Comparison of ENCODE assay signal across 1 cellular context in genomic region chr1:247337250-247337746, GRCh38.
TF ChIP-seq lines count a peak whose summit lies in the region.

No MANE protein-coding gene starts in this region.

TF ChIP-seq in K562, 482 proteins besides CTCF, POLR2A, EP300 and RAD21 (continued from another document and continues in another):
- peak; percentile 48; the same call in 1 of the 2 replicates for TF ChIP-seq NBN (IDR thresholded peaks at IDR 0.05; ENCODE audit: low read depth)
- TF ChIP-seq ZNF76 (CRISPR knock-in tag; IDR thresholded peaks at IDR 0.05; ENCODE audit: borderline replicate concordance), result 0 out of 2 replicates have a peak, but pooled peaks have one; percentile 44
- TF ChIP-seq, protein P1, sequence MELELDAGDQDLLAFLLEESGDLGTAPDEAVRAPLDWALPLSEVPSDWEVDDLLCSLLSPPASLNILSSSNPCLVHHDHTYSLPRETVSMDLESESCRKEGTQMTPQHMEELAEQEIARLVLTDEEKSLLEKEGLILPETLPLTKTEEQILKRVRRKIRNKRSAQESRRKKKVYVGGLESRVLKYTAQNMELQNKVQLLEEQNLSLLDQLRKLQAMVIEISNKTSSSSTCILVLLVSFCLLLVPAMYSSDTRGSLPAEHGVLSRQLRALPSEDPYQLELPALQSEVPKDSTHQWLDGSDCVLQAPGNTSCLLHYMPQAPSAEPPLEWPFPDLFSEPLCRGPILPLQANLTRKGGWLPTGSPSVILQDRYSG (tag; conservative IDR thresholded peaks at IDR 0.05; ENCODE audit: low read depth), result no peak
- TF ChIP-seq POLR2AphosphoS2 (IDR thresholded peaks at IDR 0.05; ENCODE audit: low read length), result peak; percentile 31; the same call in 1 of the 2 replicates
- TF ChIP-seq MCM5 (IDR thresholded peaks at IDR 0.05; ENCODE audit: low read depth), result no peak
- TF ChIP-seq GABPB1 (CRISPR knock-in tag; IDR thresholded peaks at IDR 0.05), result no peak
- TF ChIP-seq LEF1 (IDR thresholded peaks at IDR 0.05), result peak; percentile 56; the same call in 1 of the 2 replicates
- TF ChIP-seq TEAD4 (IDR thresholded peaks at IDR 0.05; ENCODE audit: low read length), result 0 out of 2 replicates have a peak, but pooled peaks have one; percentile 40
- TF ChIP-seq TEAD4 (CRISPR knock-in tag; IDR thresholded peaks at IDR 0.05; ENCODE audit: borderline replicate concordance), result no peak
- TF ChIP-seq GTF2E2 (tag; IDR thresholded peaks at IDR 0.05), result no peak
- peak; percentile 38; the same call in 1 of the 2 replicates for TF ChIP-seq MTA1 (IDR thresholded peaks at IDR 0.05; ENCODE audit: borderline replicate concordance)
- TF ChIP-seq CCNT2 (IDR thresholded peaks at IDR 0.05; ENCODE audit: borderline replicate concordance, extremely low read depth, insufficient read length, low read depth, low read length), result no peak
- TF ChIP-seq TAL1 (IDR thresholded peaks at IDR 0.05), result peak; percentile 30
- TF ChIP-seq, protein P2, sequence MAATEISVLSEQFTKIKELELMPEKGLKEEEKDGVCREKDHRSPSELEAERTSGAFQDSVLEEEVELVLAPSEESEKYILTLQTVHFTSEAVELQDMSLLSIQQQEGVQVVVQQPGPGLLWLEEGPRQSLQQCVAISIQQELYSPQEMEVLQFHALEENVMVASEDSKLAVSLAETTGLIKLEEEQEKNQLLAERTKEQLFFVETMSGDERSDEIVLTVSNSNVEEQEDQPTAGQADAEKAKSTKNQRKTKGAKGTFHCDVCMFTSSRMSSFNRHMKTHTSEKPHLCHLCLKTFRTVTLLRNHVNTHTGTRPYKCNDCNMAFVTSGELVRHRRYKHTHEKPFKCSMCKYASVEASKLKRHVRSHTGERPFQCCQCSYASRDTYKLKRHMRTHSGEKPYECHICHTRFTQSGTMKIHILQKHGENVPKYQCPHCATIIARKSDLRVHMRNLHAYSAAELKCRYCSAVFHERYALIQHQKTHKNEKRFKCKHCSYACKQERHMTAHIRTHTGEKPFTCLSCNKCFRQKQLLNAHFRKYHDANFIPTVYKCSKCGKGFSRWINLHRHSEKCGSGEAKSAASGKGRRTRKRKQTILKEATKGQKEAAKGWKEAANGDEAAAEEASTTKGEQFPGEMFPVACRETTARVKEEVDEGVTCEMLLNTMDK (IDR thresholded peaks at IDR 0.05; ENCODE audit: borderline replicate concordance, insufficient read depth, low read depth, low read length, poor library complexity, severe bottlenecking), result no peak
- TF ChIP-seq TRIM24 (IDR thresholded peaks at IDR 0.05), result peak; percentile 43 to 68; a peak in 2 of 4 replicates
- no peak for TF ChIP-seq ZFPM2 (CRISPR knock-in tag; IDR thresholded peaks at IDR 0.05)
- TF ChIP-seq ELF4 (CRISPR knock-in tag; IDR thresholded peaks at IDR 0.05), result no peak; the same call in 1 of the 2 replicates
- TF ChIP-seq XRCC3 (IDR thresholded peaks at IDR 0.05), result no peak
- peak; percentile 48; the same call in 1 of the 2 replicates for TF ChIP-seq SMARCA4 (IDR thresholded peaks at IDR 0.05)
- TF ChIP-seq ZEB2 (IDR thresholded peaks at IDR 0.05), result peak; percentile 72; the same call in 1 of the 2 replicates
- TF ChIP-seq JUNB (CRISPR knock-in tag; conservative IDR thresholded peaks at IDR 0.05), result no peak
- no peak for TF ChIP-seq ATF1 (CRISPR knock-in tag; IDR thresholded peaks at IDR 0.05)
- peak; percentile 75 for TF ChIP-seq ATF1 (tag; IDR thresholded peaks at IDR 0.05)
- TF ChIP-seq ZNF354B (CRISPR knock-in tag; IDR thresholded peaks at IDR 0.05), result no peak
- TF ChIP-seq HIVEP1 (CRISPR knock-in tag; IDR thresholded peaks at IDR 0.05), result no peak
- no peak for TF ChIP-seq HCFC1 (IDR thresholded peaks at IDR 0.05; ENCODE audit: low read depth, low read length)
- peak; percentile 86 for TF ChIP-seq JUND (IDR thresholded peaks at IDR 0.05; ENCODE audit: borderline replicate concordance, low read depth, low read length)
- peak; percentile 73; the same call in 1 of the 3 replicates for TF ChIP-seq JUND (tag; IDR thresholded peaks at IDR 0.05; ENCODE audit: borderline replicate concordance, low read depth, low read length)
- peak; percentile 80 for TF ChIP-seq ATF7 (IDR thresholded peaks at IDR 0.05)
- TF ChIP-seq PHF21A (IDR thresholded peaks at IDR 0.05; ENCODE audit: borderline replicate concordance, low read depth), result peak; percentile 62; the same call in 1 of the 2 replicates
- TF ChIP-seq KLF10 (CRISPR knock-in tag; IDR thresholded peaks at IDR 0.05), result no peak
- TF ChIP-seq DPF2 (IDR thresholded peaks at IDR 0.05), result peak; percentile 53; the same call in 1 of the 2 replicates
- TF ChIP-seq POLR2B (IDR thresholded peaks at IDR 0.05; ENCODE audit: low read depth, partially characterized antibody), result peak; percentile 44
- no peak for TF ChIP-seq ZNF707 (CRISPR knock-in tag; conservative IDR thresholded peaks at IDR 0.05)
- TF ChIP-seq, protein P3, sequence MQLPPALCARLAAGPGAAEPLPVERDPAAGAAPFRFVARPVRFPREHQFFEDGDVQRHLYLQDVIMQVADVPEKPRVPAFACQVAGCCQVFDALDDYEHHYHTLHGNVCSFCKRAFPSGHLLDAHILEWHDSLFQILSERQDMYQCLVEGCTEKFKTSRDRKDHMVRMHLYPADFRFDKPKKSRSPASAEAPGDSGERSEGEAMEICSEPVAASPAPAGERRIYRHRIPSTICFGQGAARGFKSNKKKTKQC (CRISPR knock-in tag; IDR thresholded peaks at IDR 0.05), result no peak
- TF ChIP-seq HDAC1 (IDR thresholded peaks at IDR 0.05), result peak in 1 of 2 experiments; percentile 84; a peak in 2 of 4 replicates
- no peak for TF ChIP-seq MTA3 (IDR thresholded peaks at IDR 0.05; ENCODE audit: borderline replicate concordance)
- TF ChIP-seq CBFA2T2 (conservative IDR thresholded peaks at IDR 0.05), result peak; percentile 39; the same call in 1 of the 2 replicates
- TF ChIP-seq ZBTB17 (CRISPR knock-in tag; IDR thresholded peaks at IDR 0.05), result no peak
- peak; percentile 66 for TF ChIP-seq ETV1 (tag; conservative IDR thresholded peaks at IDR 0.05; ENCODE audit: low read depth)
- TF ChIP-seq, protein P4, sequence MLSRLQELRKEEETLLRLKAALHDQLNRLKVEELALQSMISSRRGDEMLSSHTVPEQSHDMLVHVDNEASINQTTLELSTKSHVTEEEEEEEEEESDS (CRISPR knock-in tag; IDR thresholded peaks at IDR 0.05), result no peak
- peak; percentile 85 for TF ChIP-seq NFIC (IDR thresholded peaks at IDR 0.05)
- TF ChIP-seq ZNF592 (IDR thresholded peaks at IDR 0.05), result no peak
- TF ChIP-seq, protein P5, sequence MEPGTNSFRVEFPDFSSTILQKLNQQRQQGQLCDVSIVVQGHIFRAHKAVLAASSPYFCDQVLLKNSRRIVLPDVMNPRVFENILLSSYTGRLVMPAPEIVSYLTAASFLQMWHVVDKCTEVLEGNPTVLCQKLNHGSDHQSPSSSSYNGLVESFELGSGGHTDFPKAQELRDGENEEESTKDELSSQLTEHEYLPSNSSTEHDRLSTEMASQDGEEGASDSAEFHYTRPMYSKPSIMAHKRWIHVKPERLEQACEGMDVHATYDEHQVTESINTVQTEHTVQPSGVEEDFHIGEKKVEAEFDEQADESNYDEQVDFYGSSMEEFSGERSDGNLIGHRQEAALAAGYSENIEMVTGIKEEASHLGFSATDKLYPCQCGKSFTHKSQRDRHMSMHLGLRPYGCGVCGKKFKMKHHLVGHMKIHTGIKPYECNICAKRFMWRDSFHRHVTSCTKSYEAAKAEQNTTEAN (CRISPR knock-in tag; IDR thresholded peaks at IDR 0.05), result no peak
- TF ChIP-seq, protein P6, sequence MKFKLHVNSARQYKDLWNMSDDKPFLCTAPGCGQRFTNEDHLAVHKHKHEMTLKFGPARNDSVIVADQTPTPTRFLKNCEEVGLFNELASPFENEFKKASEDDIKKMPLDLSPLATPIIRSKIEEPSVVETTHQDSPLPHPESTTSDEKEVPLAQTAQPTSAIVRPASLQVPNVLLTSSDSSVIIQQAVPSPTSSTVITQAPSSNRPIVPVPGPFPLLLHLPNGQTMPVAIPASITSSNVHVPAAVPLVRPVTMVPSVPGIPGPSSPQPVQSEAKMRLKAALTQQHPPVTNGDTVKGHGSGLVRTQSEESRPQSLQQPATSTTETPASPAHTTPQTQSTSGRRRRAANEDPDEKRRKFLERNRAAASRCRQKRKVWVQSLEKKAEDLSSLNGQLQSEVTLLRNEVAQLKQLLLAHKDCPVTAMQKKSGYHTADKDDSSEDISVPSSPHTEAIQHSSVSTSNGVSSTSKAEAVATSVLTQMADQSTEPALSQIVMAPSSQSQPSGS (CRISPR knock-in tag; IDR thresholded peaks at IDR 0.05), result no peak
- no peak for TF ChIP-seq MAFF (IDR thresholded peaks at IDR 0.05; ENCODE audit: low read length)
- peak in 1 of 2 experiments; percentile 78; a peak in 3 of 4 replicates for TF ChIP-seq RCOR1 (IDR thresholded peaks at IDR 0.05; ENCODE audit: borderline replicate concordance in 1 of 2, low read depth in 2 of 2, low read length in 2 of 2)
- TF ChIP-seq KDM1A (IDR thresholded peaks at IDR 0.05), result peak; percentile 93 to 96
- no peak for TF ChIP-seq NR2C1 (IDR thresholded peaks at IDR 0.05)
- no peak for TF ChIP-seq NR2C1 (tag; IDR thresholded peaks at IDR 0.05)
- TF ChIP-seq MEF2D (tag; conservative IDR thresholded peaks at IDR 0.05; ENCODE audit: low read depth), result no peak
- peak in 1 of 2 experiments; percentile 66; a peak in 2 of 4 replicates for TF ChIP-seq FOXA3 (CRISPR knock-in tag; conservative IDR thresholded peaks at IDR 0.05 in 1 of 2, IDR thresholded peaks at IDR 0.05 in 1 of 2)
- no peak for TF ChIP-seq ZFP91 (CRISPR knock-in tag; IDR thresholded peaks at IDR 0.05)
- TF ChIP-seq, protein P7, sequence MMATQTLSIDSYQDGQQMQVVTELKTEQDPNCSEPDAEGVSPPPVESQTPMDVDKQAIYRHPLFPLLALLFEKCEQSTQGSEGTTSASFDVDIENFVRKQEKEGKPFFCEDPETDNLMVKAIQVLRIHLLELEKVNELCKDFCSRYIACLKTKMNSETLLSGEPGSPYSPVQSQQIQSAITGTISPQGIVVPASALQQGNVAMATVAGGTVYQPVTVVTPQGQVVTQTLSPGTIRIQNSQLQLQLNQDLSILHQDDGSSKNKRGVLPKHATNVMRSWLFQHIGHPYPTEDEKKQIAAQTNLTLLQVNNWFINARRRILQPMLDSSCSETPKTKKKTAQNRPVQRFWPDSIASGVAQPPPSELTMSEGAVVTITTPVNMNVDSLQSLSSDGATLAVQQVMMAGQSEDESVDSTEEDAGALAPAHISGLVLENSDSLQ (IDR thresholded peaks at IDR 0.05), result no peak
- TF ChIP-seq HDAC2 (IDR thresholded peaks at IDR 0.05), result peak; percentile 72
- TF ChIP-seq MCM2 (IDR thresholded peaks at IDR 0.05; ENCODE audit: low read depth), result no peak
- no peak for TF ChIP-seq ZNF274 (IDR thresholded peaks at IDR 0.05; ENCODE audit: borderline replicate concordance, low read depth, low read length)
- TF ChIP-seq GATAD2B (IDR thresholded peaks at IDR 0.05; ENCODE audit: borderline replicate concordance), result no peak
- TF ChIP-seq JUN (IDR thresholded peaks at IDR 0.05; ENCODE audit: borderline replicate concordance, low read depth, low read length), result peak; percentile 66; the same call in 1 of the 2 replicates
- no peak for TF ChIP-seq JUN (CRISPR knock-in tag; IDR thresholded peaks at IDR 0.05; ENCODE audit: borderline replicate concordance)
- no peak for TF ChIP-seq NR4A1 (CRISPR knock-in tag; IDR thresholded peaks at IDR 0.05)
- TF ChIP-seq NR4A1 (tag; IDR thresholded peaks at IDR 0.05), result no peak
- TF ChIP-seq USF1 (CRISPR knock-in tag; IDR thresholded peaks at IDR 0.05), result no peak
- no peak for TF ChIP-seq NEUROD1 (IDR thresholded peaks at IDR 0.05; ENCODE audit: borderline replicate concordance, low read depth, low read length, partially characterized antibody)
